26 cellular contexts compared by ENCODE assay signal in genomic region chr1:171879556-171879955, GRCh38.
"Had no signal": no experiment of that assay in that cellular context is flagged by ENCODE, and none has a peak within 500 bp of the region (broad histone marks: within the 10 kb centered on the region; RNA-seq: fewer than 3 reads in every experiment).

No MANE protein-coding gene starts in this region.

- DNase-seq: activated CD4-positive, alpha-beta memory T cell treated with anti-CD3 and anti-CD28 coated beads, Interleukin-2, amount 10 ng/mL, durations not matched to agents 7 days and 5 days; activated CD4-positive, alpha-beta T cell treated with anti-CD3 and anti-CD28 coated beads for 1 hour; activated CD4-positive, alpha-beta T cell treated with anti-CD3 and anti-CD28 coated beads for 4 hours; activated CD4-positive, alpha-beta T cell treated with anti-CD3 and anti-CD28 coated beads, Interleukin-2, amount 10 ng/mL, durations not matched to agents 7 days and 5 days; activated CD4-positive, alpha-beta T cell treated with anti-CD3 and anti-CD28 coated beads, Interleukin-2, amount 50 U/mL, for 4 hours; activated CD8-positive, alpha-beta memory T cell treated with anti-CD3 and anti-CD28 coated beads, Interleukin-2, amount 50 U/mL, for 48 hours; activated gamma-delta T cell; activated naive CD4-positive, alpha-beta T cell; activated naive CD4-positive, alpha-beta T cell treated with anti-CD3 and anti-CD28 coated beads, Interleukin-2, amount 10 ng/mL, durations not matched to agents 7 days and 5 days; activated naive CD8-positive, alpha-beta T cell treated with anti-CD3 and anti-CD28 coated beads, Interleukin-2, amount 10 ng/mL, durations not matched to agents 7 days and 5 days; activated T-cell treated with anti-CD3 and anti-CD28 coated beads for 4 hours; activated T-cell treated with anti-CD3 and anti-CD28 coated beads, Interleukin-2, amount 50 U/mL, for 24 hours; activated T-cell treated with anti-CD3 and anti-CD28 coated beads, Interleukin-2, amount 50 U/mL, for 72 hours; anterior cingulate cortex; brain microvascular endothelial cell; caudate nucleus; cortex of kidney; effector memory CD4-positive, alpha-beta T cell; endodermal cell; foreskin keratinocyte; gastrocnemius medialis; glutamatergic neuron; heart left ventricle; T-helper 2 cell had no signal

- H3K36me3 Mint-ChIP-seq: activated naive CD4-positive, alpha-beta T cell treated with anti-CD3 and anti-CD28 coated beads, Interleukin-2, amount 10 ng/mL, durations not matched to agents 7 days and 5 days; activated naive CD4-positive, alpha-beta T cell treated with anti-CD3 and anti-CD28 coated beads, Interleukin-2, amount 50 U/mL, for 72 hours had no signal

- H3K9me3 ChIP-seq: gastrocnemius medialis, heart left ventricle had no signal

- H3K4me1 ChIP-seq: gastrocnemius medialis had no signal

- H3K4me1 Mint-ChIP-seq: endodermal cell had no signal

- H3K4me3 Mint-ChIP-seq: activated CD4-positive, alpha-beta memory T cell treated with anti-CD3 and anti-CD28 coated beads, Interleukin-2, amount 10 ng/mL, durations not matched to agents 7 days and 5 days; activated CD4-positive, alpha-beta T cell treated with anti-CD3 and anti-CD28 coated beads, Interleukin-2, amount 10 ng/mL, durations not matched to agents 7 days and 5 days; activated naive CD4-positive, alpha-beta T cell treated with anti-CD3 and anti-CD28 coated beads, Interleukin-2, amount 10 ng/mL, durations not matched to agents 7 days and 5 days; activated naive CD8-positive, alpha-beta T cell treated with anti-CD3 and anti-CD28 coated beads, Interleukin-2, amount 10 ng/mL, durations not matched to agents 7 days and 5 days; activated T-cell treated with anti-CD3 and anti-CD28 coated beads, Interleukin-2, amount 50 U/mL, for 24 hours; activated T-cell treated with anti-CD3 and anti-CD28 coated beads, Interleukin-2, amount 50 U/mL, for 72 hours; endodermal cell had no signal

- H3K27me3 ChIP-seq: brain microvascular endothelial cell, foreskin keratinocyte, gastrocnemius medialis, heart left ventricle had no signal

- H3K36me3 ChIP-seq: brain microvascular endothelial cell, gastrocnemius medialis, heart left ventricle had no signal

- H3K9me3 Mint-ChIP-seq: activated CD4-positive, alpha-beta memory T cell treated with anti-CD3 and anti-CD28 coated beads, Interleukin-2, amount 10 ng/mL, durations not matched to agents 7 days and 5 days; activated CD4-positive, alpha-beta T cell treated with anti-CD3 and anti-CD28 coated beads, Interleukin-2, amount 10 ng/mL, durations not matched to agents 7 days and 5 days; activated naive CD4-positive, alpha-beta T cell treated with anti-CD3 and anti-CD28 coated beads, Interleukin-2, amount 10 ng/mL, durations not matched to agents 7 days and 5 days; activated naive CD4-positive, alpha-beta T cell treated with anti-CD3 and anti-CD28 coated beads, Interleukin-2, amount 50 U/mL, for 72 hours; activated naive CD8-positive, alpha-beta T cell treated with anti-CD3 and anti-CD28 coated beads, Interleukin-2, amount 10 ng/mL, durations not matched to agents 7 days and 5 days; activated T-cell treated with anti-CD3 and anti-CD28 coated beads, Interleukin-2, amount 50 U/mL, for 24 hours; activated T-cell treated with anti-CD3 and anti-CD28 coated beads, Interleukin-2, amount 50 U/mL, for 72 hours; endodermal cell had no signal

- H3K4me3 ChIP-seq: gastrocnemius medialis, heart left ventricle had no signal

- H3K27me3 Mint-ChIP-seq: activated CD4-positive, alpha-beta memory T cell treated with anti-CD3 and anti-CD28 coated beads, Interleukin-2, amount 10 ng/mL, durations not matched to agents 7 days and 5 days; activated CD4-positive, alpha-beta T cell treated with anti-CD3 and anti-CD28 coated beads, Interleukin-2, amount 10 ng/mL, durations not matched to agents 7 days and 5 days; activated naive CD4-positive, alpha-beta T cell treated with anti-CD3 and anti-CD28 coated beads, Interleukin-2, amount 10 ng/mL, durations not matched to agents 7 days and 5 days; activated naive CD8-positive, alpha-beta T cell treated with anti-CD3 and anti-CD28 coated beads, Interleukin-2, amount 10 ng/mL, durations not matched to agents 7 days and 5 days; activated T-cell treated with anti-CD3 and anti-CD28 coated beads, Interleukin-2, amount 50 U/mL, for 24 hours had no signal

- ATAC-seq: activated naive CD4-positive, alpha-beta T cell treated with anti-CD3 and anti-CD28 coated beads, Interleukin-2, amount 50 U/mL, for 72 hours; activated T-cell treated with anti-CD3 and anti-CD28 coated beads, Interleukin-2, amount 50 U/mL, for 72 hours; esophagus mucosa; foreskin keratinocyte; gastrocnemius medialis; heart left ventricle had no signal

- H3K27ac ChIP-seq: brain microvascular endothelial cell, foreskin keratinocyte, gastrocnemius medialis, heart left ventricle had no signal

- H3K27ac Mint-ChIP-seq: activated CD4-positive, alpha-beta memory T cell treated with anti-CD3 and anti-CD28 coated beads, Interleukin-2, amount 10 ng/mL, durations not matched to agents 7 days and 5 days; activated CD4-positive, alpha-beta T cell treated with anti-CD3 and anti-CD28 coated beads, Interleukin-2, amount 10 ng/mL, durations not matched to agents 7 days and 5 days; activated naive CD4-positive, alpha-beta T cell treated with anti-CD3 and anti-CD28 coated beads, Interleukin-2, amount 10 ng/mL, durations not matched to agents 7 days and 5 days; activated naive CD4-positive, alpha-beta T cell treated with anti-CD3 and anti-CD28 coated beads, Interleukin-2, amount 50 U/mL, for 72 hours; activated naive CD8-positive, alpha-beta T cell treated with anti-CD3 and anti-CD28 coated beads, Interleukin-2, amount 10 ng/mL, durations not matched to agents 7 days and 5 days; activated T-cell treated with anti-CD3 and anti-CD28 coated beads, Interleukin-2, amount 50 U/mL, for 24 hours; activated T-cell treated with anti-CD3 and anti-CD28 coated beads, Interleukin-2, amount 50 U/mL, for 72 hours; endodermal cell had no signal
